ENCODE assay signal across 20 cellular contexts in the genomic region with DNA sequence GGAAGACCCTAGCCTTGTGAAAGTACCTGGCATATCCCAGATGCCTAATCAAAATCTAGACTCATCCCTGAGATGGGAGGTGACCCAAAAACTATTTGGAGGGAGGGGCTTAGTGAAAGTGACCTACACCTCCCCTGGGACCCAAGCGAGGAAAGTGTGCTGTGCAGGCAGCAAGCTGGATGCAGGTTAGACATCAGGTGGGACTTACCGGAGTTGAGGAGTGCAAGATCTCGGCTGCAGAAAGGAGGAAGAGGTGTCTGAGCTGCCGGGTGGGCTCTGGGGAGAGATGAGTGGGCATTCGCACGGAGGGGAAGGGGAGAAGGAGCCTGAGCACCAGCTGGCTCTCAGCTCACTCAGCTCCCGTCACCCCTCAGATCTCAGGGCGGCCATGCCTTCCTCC.
"Had no signal": no experiment of that assay in that cellular context is flagged by ENCODE, and none has a peak within 500 bp of the region (broad histone marks: within the 10 kb centered on the region; RNA-seq: fewer than 3 reads in every experiment).

No MANE protein-coding gene starts in this region.

- ATAC-seq: Panc1, PC-3, T-cell had no signal

- H3K36me3 Mint-ChIP-seq: T-cell had no signal

- H3K27me3 Mint-ChIP-seq: T-cell had no signal

- H3K9me3 Mint-ChIP-seq: IgD-negative memory B cell, T-cell had no signal

- DNase-seq: KBM-7, MV-4-11, NCI-H1048, NCI-H1105, NCI-H1436 treated with DMSO at 0.1 percent for 48 hours, NCI-H1694, NCI-H187 treated with DMSO at 0.1 percent for 48 hours, NCI-H2029 treated with DMSO at 0.1 percent for 48 hours, NCI-H2171 treated with DMSO at 0.1 percent for 48 hours, NCI-H2227 treated with DMSO at 0.1 percent for 48 hours, NCI-H526 treated with DMSO at 0.1 percent for 48 hours, NCI-H774, PC-3, SHP77, SK-N-SH, SW 1271, T-cell had no signal

- H3K9me3 ChIP-seq: SK-N-SH had no signal

- H3K27ac ChIP-seq: RWPE1 had no signal

- H3K4me3 Mint-ChIP-seq: IgD-negative memory B cell, T-cell had no signal
